ENCODE assay signal across 19 cellular contexts in genomic region chr1:18279713-18280074, GRCh38.
"Had no signal": no experiment of that assay in that cellular context is flagged by ENCODE, and none has a peak within 500 bp of the region (broad histone marks: within the 10 kb centered on the region; RNA-seq: fewer than 3 reads in every experiment).

No MANE protein-coding gene starts in this region.

- FAIRE-seq: endothelial cell of umbilical vein, keratinocyte, TTC549, urothelium cell line had no signal

- H3K79me2 ChIP-seq: parathyroid adenoma had no signal

- H2AFZ ChIP-seq: parathyroid adenoma had no signal

- H3K4me3 ChIP-seq: coronary artery, esophagus squamous epithelium, left lung had no signal

- DNase-seq: activated CD4-positive, alpha-beta T cell treated with anti-CD3 and anti-CD28 coated beads, Interleukin-2, amount 10 ng/mL, durations not matched to agents 24 days and 14 days; activated CD4-positive, CD25-positive, alpha-beta regulatory T cell; activated CD8-positive, alpha-beta memory T cell treated with anti-CD3 and anti-CD28 coated beads, Interleukin-2, amount 50 U/mL, for 48 hours; activated gamma-delta T cell treated with Interleukin-2 at 50 U/mL for 16 hours; activated T-cell treated with anti-CD3 and anti-CD28 coated beads, Interleukin-2, amount 50 U/mL, for 72 hours; amniotic stem cell; esophagus squamous epithelium; hippocampal formation; left lung; mammary epithelial cell; naive thymus-derived CD8-positive, alpha-beta T cell had no signal

- H3K9ac ChIP-seq: parathyroid adenoma had no signal

- ATAC-seq: activated T-cell treated with anti-CD3 and anti-CD28 coated beads, Interleukin-2, amount 50 U/mL, for 72 hours; left lung; naive thymus-derived CD8-positive, alpha-beta T cell; stimulated activated effector memory CD8-positive, alpha-beta T cell treated with anti-CD3 and anti-CD28 coated beads, Interleukin-12 subunit alpha, Interleukin-12 subunit beta, amount 100 ng/mL, for 72 hours had no signal

- H3K9me3 ChIP-seq: esophagus squamous epithelium, left lung, neutrophil had no signal

- H3K36me3 ChIP-seq: esophagus squamous epithelium, left lung, neutrophil had no signal

- H3K27ac ChIP-seq: coronary artery, esophagus squamous epithelium, left lung, neutrophil, parathyroid adenoma had no signal

- H3K4me1 ChIP-seq: esophagus squamous epithelium, left lung, parathyroid adenoma had no signal
